Comparison of ENCODE assay signal across 35 cellular contexts in the genomic region with DNA sequence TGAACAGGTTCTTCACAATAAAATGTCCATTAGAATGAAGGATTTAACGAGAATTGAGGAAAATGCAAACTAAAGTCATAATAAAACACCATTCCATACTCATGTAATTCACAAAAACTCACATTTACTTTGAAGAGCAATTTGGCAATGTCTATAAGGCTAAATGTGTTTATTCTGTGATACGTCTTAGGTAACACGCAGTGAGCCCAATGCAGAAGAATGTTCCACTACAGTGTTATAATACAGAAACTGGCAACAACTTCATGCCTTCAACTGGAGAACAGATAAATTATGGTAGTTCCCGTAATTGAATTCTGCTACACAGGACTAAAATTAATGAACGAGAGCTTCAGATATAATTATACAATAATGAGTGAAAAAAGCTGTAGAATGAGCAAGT.
"Had no signal": no experiment of that assay in that cellular context is flagged by ENCODE, and none has a peak within 500 bp of the region (broad histone marks: within the 10 kb centered on the region; RNA-seq: fewer than 3 reads in every experiment).

No MANE protein-coding gene starts in this region.

- H3K27ac Mint-ChIP-seq: activated naive CD8-positive, alpha-beta T cell treated with anti-CD3 and anti-CD28 coated beads for 36 hours; dendritic cell treated with granulocyte-macrophage colony-stimulating factor and Interleukin-4, amounts not matched to agents 40 ng/mL and 50 ng/mL, for 4 days; endodermal cell; T-helper 1 cell treated with Interleukin-12 subunit alpha and Interleukin-12 subunit beta and Interleukin-4 antibody, amounts not matched to agents 30 μg/mL and 1 μg/mL, for 36 hours had no signal

- H3K4me3 ChIP-seq: adrenal gland, esophagus squamous epithelium, hepatocyte, mucosa of descending colon, ovary, psoas muscle, right atrium auricular region, spleen, testis, vagina had no signal

- H3K9me3 Mint-ChIP-seq: activated naive CD8-positive, alpha-beta T cell treated with anti-CD3 and anti-CD28 coated beads for 36 hours; brain; dendritic cell treated with granulocyte-macrophage colony-stimulating factor and Interleukin-4, amounts not matched to agents 40 ng/mL and 50 ng/mL, for 4 days; endodermal cell; nephron progenitor cell; T-helper 1 cell treated with Interleukin-12 subunit alpha and Interleukin-12 subunit beta and Interleukin-4 antibody, amounts not matched to agents 30 μg/mL and 1 μg/mL, for 36 hours had no signal

- H3K27ac ChIP-seq: adrenal gland, hepatocyte, neutrophil, ovary, psoas muscle, right atrium auricular region, spleen, testis, vagina, WERI-Rb-1 had no signal

- H3K4me3 Mint-ChIP-seq: activated naive CD8-positive, alpha-beta T cell treated with anti-CD3 and anti-CD28 coated beads for 36 hours; brain; dendritic cell treated with granulocyte-macrophage colony-stimulating factor and Interleukin-4, amounts not matched to agents 40 ng/mL and 50 ng/mL, for 4 days; endodermal cell; nephron progenitor cell; T-helper 1 cell treated with Interleukin-12 subunit alpha and Interleukin-12 subunit beta and Interleukin-4 antibody, amounts not matched to agents 30 μg/mL and 1 μg/mL, for 36 hours had no signal

- H3K27me3 Mint-ChIP-seq: activated naive CD8-positive, alpha-beta T cell treated with anti-CD3 and anti-CD28 coated beads for 36 hours; brain; dendritic cell treated with granulocyte-macrophage colony-stimulating factor and Interleukin-4, amounts not matched to agents 40 ng/mL and 50 ng/mL, for 4 days had no signal

- H3K9me3 ChIP-seq: adrenal gland, esophagus squamous epithelium, mucosa of descending colon, neutrophil, ovary, psoas muscle, right atrium auricular region, SK-N-SH, spleen, testis, vagina had no signal

- H3K36me3 ChIP-seq: ovary had no signal

- H3K4me1 Mint-ChIP-seq: brain, endodermal cell, nephron progenitor cell had no signal

- H3K27me3 ChIP-seq: adrenal gland, esophagus squamous epithelium, hepatocyte, neutrophil, ovary, right atrium auricular region, spleen, testis, vagina had no signal

- H3K4me1 ChIP-seq: adrenal gland, esophagus squamous epithelium, psoas muscle, right atrium auricular region, spleen, testis, vagina had no signal

- ATAC-seq: activated CD4-positive, CD25-positive, alpha-beta regulatory T cell treated with anti-CD3 and anti-CD28 coated beads, Interleukin-2, amount 50 U/mL, for 24 hours; left cardiac atrium; left ventricle myocardium superior; mucosa of descending colon; psoas muscle had no signal

- DNase-seq: activated CD4-positive, alpha-beta T cell treated with anti-CD3 and anti-CD28 coated beads for 48 hours; activated CD4-positive, alpha-beta T cell treated with anti-CD3 and anti-CD28 coated beads, Interleukin-2, amount 50 U/mL, for 48 hours; activated CD8-positive, alpha-beta memory T cell treated with anti-CD3 and anti-CD28 coated beads, Interleukin-2, amount 50 U/mL, for 4 hours; activated naive CD4-positive, alpha-beta T cell; activated naive CD8-positive, alpha-beta T cell treated with anti-CD3 and anti-CD28 coated beads for 36 hours; activated T-cell treated with anti-CD3 and anti-CD28 coated beads, Interleukin-2, amount 50 U/mL, for 48 hours; adrenal gland; aorta; caudate nucleus; endodermal cell; esophagus squamous epithelium; foreskin melanocyte; islet precursor cell; left cardiac atrium; left ventricle myocardium superior; mucosa of descending colon; nephron progenitor cell; ovary; psoas muscle; SK-N-SH; spleen; stimulated activated naive CD4-positive, alpha-beta T cell treated with Interleukin-2 at 50 U/mL for 16 hours; SW 1271; T1000; testis; trophoblast cell; WERI-Rb-1 had no signal
